Comparison of ENCODE assay signal across 13 cellular contexts in the genomic region with DNA sequence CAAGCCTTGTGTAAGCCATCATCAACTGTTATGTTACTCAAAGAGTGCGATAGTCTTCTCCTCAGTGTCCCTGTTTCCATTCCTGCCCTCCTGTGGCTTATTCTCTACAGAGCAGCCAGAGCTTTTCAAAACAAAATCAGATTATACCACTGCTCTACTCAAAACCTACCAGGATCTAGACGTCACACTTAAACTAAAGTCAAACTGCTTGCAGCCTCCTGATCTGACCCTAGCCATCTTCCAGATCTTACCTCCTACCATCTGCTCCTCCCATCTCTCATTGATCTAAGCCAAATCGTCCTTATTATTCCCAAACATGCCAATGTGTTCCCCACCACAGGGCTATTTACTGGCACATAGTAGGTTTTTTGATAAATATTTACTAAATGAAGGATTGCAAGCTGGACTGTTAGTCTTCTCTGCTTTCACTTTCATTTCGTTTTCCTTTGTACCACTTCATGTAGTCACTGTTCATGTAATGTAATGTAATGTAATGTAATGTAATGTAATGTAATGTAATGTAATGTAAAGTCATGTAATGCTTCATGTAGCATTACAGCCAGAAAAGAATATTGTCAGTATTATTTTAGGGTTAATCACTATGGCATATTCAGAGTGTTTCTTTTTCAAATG.
A peak's percentile ranks its signal among the peaks of the same experiment; 100 is the strongest.
DNase-seq lines count a peak whose midpoint lies in the region; ATAC-seq and TF ChIP-seq lines count a peak whose summit lies in the region.
"Had no signal": no experiment of that assay in that cellular context is flagged by ENCODE, and none has a peak within 500 bp of the region (broad histone marks: within the 10 kb centered on the region; RNA-seq: fewer than 3 reads in every experiment).

No MANE protein-coding gene starts in this region.

- H4K8ac ChIP-seq in mesenchymal stem cell (ENCODE audit: low read length), result no peak overlapping the region

- H3K18ac ChIP-seq in mesenchymal stem cell (ENCODE audit: low read depth in 1 of 2, low read length in 2 of 2), result peak overlapping the region in 1 of 2 experiments; percentile 73

- H3K4ac ChIP-seq in mesenchymal stem cell (ENCODE audit: low read depth in 1 of 2, low read length in 2 of 2), result no peak overlapping the region

- no peaks in the 10 kb centered on the region for H4K20me1 ChIP-seq in OCI-LY3 (ENCODE audit: insufficient read depth, low read length)
- H4K20me1 ChIP-seq in neural progenitor cell (ENCODE audit: low read depth), result no peaks in the 10 kb centered on the region

- H3K36me3 ChIP-seq in OCI-LY3 (replicated peaks; ENCODE audit: low read depth, low read length) (no peaks in the 10 kb centered on the region), mesenchymal stem cell (ENCODE audit: control insufficient read depth in 1 of 2, insufficient read depth in 2 of 2, low read depth in 1 of 2, low read length in 2 of 2) (no peaks in the 10 kb centered on the region), neural progenitor cell (no peaks in the 10 kb centered on the region)
- H3K36me3 ChIP-seq: esophagus muscularis mucosa had no signal

- no peak overlapping the region for H3K27ac ChIP-seq in OCI-LY3 (ENCODE audit: low read length)
- no peak overlapping the region for H3K27ac ChIP-seq in mesenchymal stem cell (ENCODE audit: low read length, poor library complexity, severe bottlenecking)
- no peak overlapping the region for H3K27ac ChIP-seq in neural progenitor cell
- H3K27ac ChIP-seq: body of pancreas, esophagus muscularis mucosa had no signal

- H3K27me3 Mint-ChIP-seq in neural progenitor cell (ENCODE audit: insufficient read depth, low read depth) (peaks cover 2% of the 10 kb centered on the region), glutamatergic neuron (ENCODE audit: unreplicated experiment) (no peaks in the 10 kb centered on the region)

- peaks cover 5% of the 10 kb centered on the region for H3K4me1 Mint-ChIP-seq in neural progenitor cell
- no peaks in the 10 kb centered on the region for H3K4me1 Mint-ChIP-seq in glutamatergic neuron (ENCODE audit: low read depth, unreplicated experiment)

- no peak overlapping the region for H2BK15ac ChIP-seq in mesenchymal stem cell (ENCODE audit: low read depth, poor library complexity, severe bottlenecking)

- peak overlapping the region; percentile 99 for H2AFZ ChIP-seq in OCI-LY3 (ENCODE audit: low read depth, low read length)
- H2AFZ ChIP-seq in mesenchymal stem cell (ENCODE audit: low read depth, low read length), result no peak overlapping the region
- H2AFZ ChIP-seq in neural progenitor cell (replicated peaks), result no peak overlapping the region

- H3K79me1 ChIP-seq in mesenchymal stem cell (replicated peaks; ENCODE audit: low read length, poor library complexity, severe bottlenecking), result no peaks in the 10 kb centered on the region

- H3K23ac ChIP-seq in mesenchymal stem cell (ENCODE audit: low read length in 2 of 2), result no peak overlapping the region

- H3K27ac Mint-ChIP-seq in neural progenitor cell (no peak overlapping the region), glutamatergic neuron (ENCODE audit: unreplicated experiment) (no peak overlapping the region)

- H3F3A ChIP-seq in neural progenitor cell (ENCODE audit: low read depth), result no peaks in the 10 kb centered on the region

- no peaks in the 10 kb centered on the region for H3K79me2 ChIP-seq in OCI-LY3 (ENCODE audit: low read length)
- no peaks in the 10 kb centered on the region for H3K79me2 ChIP-seq in neural progenitor cell (ENCODE audit: low read depth)

- no peak overlapping the region for H4K91ac ChIP-seq in mesenchymal stem cell (ENCODE audit: low read length)

- H3K9me3 ChIP-seq in OCI-LY3 (ENCODE audit: insufficient read depth, low read length) (no peaks in the 10 kb centered on the region), mesenchymal stem cell (ENCODE audit: control insufficient read depth, low read length) (no peaks in the 10 kb centered on the region), neural progenitor cell (ENCODE audit: low read depth) (no peaks in the 10 kb centered on the region)
- H3K9me3 ChIP-seq: body of pancreas, esophagus muscularis mucosa had no signal

- H3K27me3 ChIP-seq in OCI-LY3 (ENCODE audit: low read depth, low read length), result no peaks in the 10 kb centered on the region
- H3K27me3 ChIP-seq in mesenchymal stem cell (ENCODE audit: control insufficient read depth in 1 of 2, insufficient read depth in 1 of 2, low read length in 2 of 2), result no peaks in the 10 kb centered on the region
- no peaks in the 10 kb centered on the region for H3K27me3 ChIP-seq in neural progenitor cell
- H3K27me3 ChIP-seq: body of pancreas, esophagus muscularis mucosa had no signal

- H3K14ac ChIP-seq in mesenchymal stem cell (ENCODE audit: low read length in 2 of 2), result no peak overlapping the region

- H2BK12ac ChIP-seq in mesenchymal stem cell (ENCODE audit: low read length in 2 of 2), result no peak overlapping the region

- H3K9ac ChIP-seq in OCI-LY3 (ENCODE audit: low read length) (peak overlapping the region; percentile 36), mesenchymal stem cell (ENCODE audit: low read length) (no peak overlapping the region), neural progenitor cell (no peak overlapping the region)

- peaks cover 9% of the 10 kb centered on the region; the same call in 1 of the 2 replicates for H3K4me1 ChIP-seq in OCI-LY3 (ENCODE audit: low read length)
- no peaks in the 10 kb centered on the region for H3K4me1 ChIP-seq in mesenchymal stem cell (ENCODE audit: control insufficient read depth, insufficient read depth, low read depth, low read length)
- H3K4me1 ChIP-seq in neural progenitor cell, result no peaks in the 10 kb centered on the region
- H3K4me1 ChIP-seq: body of pancreas, esophagus muscularis mucosa had no signal

- no peak overlapping the region for H2BK5ac ChIP-seq in mesenchymal stem cell (ENCODE audit: low read depth, low read length, poor library complexity, severe bottlenecking)

- DNase-seq in GM12865 (ENCODE audit: low read depth) (peak; percentile 5), mesenchymal stem cell (peak; percentile 22), neural progenitor cell (ENCODE audit: low spot score) (no peak), glutamatergic neuron (no peak), NOMO-1 treated with DMSO at 0.1 percent for 48 hours (lab: John Stamatoyannopoulos, UW; ENCODE audit: unreplicated experiment) (no peak)
- DNase-seq: body of pancreas, GF-D8, left colon, NCI-H187 treated with DMSO at 0.1 percent for 48 hours had no signal

- H3K36me3 Mint-ChIP-seq in neural progenitor cell, result no peaks in the 10 kb centered on the region
- no peaks in the 10 kb centered on the region for H3K36me3 Mint-ChIP-seq in glutamatergic neuron (ENCODE audit: unreplicated experiment)

- H2AK5ac ChIP-seq in mesenchymal stem cell (ENCODE audit: low read length, severe bottlenecking), result no peak overlapping the region

- ATAC-seq in GM21515 (IDR thresholded peaks at IDR 0.05; ENCODE audit: unreplicated experiment), result peak; percentile 53
- no peak for ATAC-seq in HG03196 (IDR thresholded peaks at IDR 0.05; ENCODE audit: unreplicated experiment)
- ATAC-seq: body of pancreas, left colon had no signal

- H2BK120ac ChIP-seq in mesenchymal stem cell (ENCODE audit: low read depth, low read length), result no peak overlapping the region

- H3K9me3 Mint-ChIP-seq in neural progenitor cell (no peaks in the 10 kb centered on the region), glutamatergic neuron (ENCODE audit: unreplicated experiment) (no peaks in the 10 kb centered on the region)

- no peak for TF ChIP-seq CTCF in GM12865 (IDR thresholded peaks at IDR 0.05; ENCODE audit: insufficient read depth, low read depth, low read length, missing control alignments)
- TF ChIP-seq CTCF in OCI-LY3 (IDR thresholded peaks at IDR 0.05; ENCODE audit: low read depth, low read length), result no peak
- TF ChIP-seq CTCF in neural progenitor cell (IDR thresholded peaks at IDR 0.05), result no peak
- no peak for TF ChIP-seq CTCF in glutamatergic neuron (IDR thresholded peaks at IDR 0.05; ENCODE audit: partially characterized antibody, unreplicated experiment)

- H3K4me3 Mint-ChIP-seq in neural progenitor cell, result no peak overlapping the region
- H3K4me3 Mint-ChIP-seq in glutamatergic neuron (ENCODE audit: unreplicated experiment), result no peak overlapping the region

- H3K4me3 ChIP-seq in GM12865 (ENCODE audit: low read depth, low read length) (peak overlapping the region; percentile 43), OCI-LY3 (ENCODE audit: low read length) (peak overlapping the region; percentile 73), mesenchymal stem cell (ENCODE audit: insufficient read depth in 1 of 2, low read depth in 1 of 2, low read length in 2 of 2) (no peak overlapping the region), neural progenitor cell (no peak overlapping the region)
- H3K4me3 ChIP-seq: body of pancreas, esophagus muscularis mucosa had no signal

- 94% methylated on average over 2 of the region's 4 CpGs for WGBS in mesenchymal stem cell

- peak overlapping the region; percentile 81 for H3K4me2 ChIP-seq in OCI-LY3 (ENCODE audit: low read length)
- no peak overlapping the region for H3K4me2 ChIP-seq in mesenchymal stem cell (ENCODE audit: low read length, poor library complexity, severe bottlenecking)
- H3K4me2 ChIP-seq in neural progenitor cell, result no peak overlapping the region

Comparison
In these comparisons a context has a peak if more than half of its experiments do, and no peak if none do; other contexts are left out.
1. DNase-seq: peak in GM12865 (single experiment) and mesenchymal stem cell (single experiment); none in neural progenitor cell (single experiment), glutamatergic neuron (single experiment) and NOMO-1 treated with DMSO at 0.1 percent for 48 hours (single experiment).
2. H3K4me3 ChIP-seq: peak in GM12865 (single experiment) and OCI-LY3 (single experiment); none in mesenchymal stem cell (0 of 2) and neural progenitor cell (single experiment).